In genomic region chr6:109480993-109481480, GRCh38 we compare ENCODE assay signal across 11 cellular contexts. TPM values are rescaled to one million over a fixed set of nuclear protein-coding genes. Genes with fewer than 3 reads are reported as not detected.
A peak's percentile ranks its signal among the peaks of the same experiment; 100 is the strongest.
DNase-seq lines count a peak whose midpoint lies in the region; ATAC-seq and TF ChIP-seq lines count a peak whose summit lies in the region.
"Had no signal": no experiment of that assay in that cellular context is flagged by ENCODE, and none has a peak within 500 bp of the region (broad histone marks: within the 10 kb centered on the region; RNA-seq: fewer than 3 reads in every experiment).

No MANE protein-coding gene starts in this region.

- peak overlapping the region; percentile 66 to 97 (median 88) for H3K4me2 ChIP-seq in BLaER1 treated with 17β-estradiol and CSF1 and Interleukin-3, amounts not matched to agents 10 nM and 100 nM

- no peaks in the 10 kb centered on the region for H3K9me3 Mint-ChIP-seq in activated naive CD8-positive, alpha-beta T cell treated with anti-CD3 and anti-CD28 coated beads for 36 hours
- no peaks in the 10 kb centered on the region for H3K9me3 Mint-ChIP-seq in memory B cell

- intact Hi-C loops in adrenal gland (cut with DNase I) = no loop called here

- TF ChIP-seq CTCF in HFF-Myc (IDR thresholded peaks at IDR 0.05; ENCODE audit: low read depth, low read length, missing control alignments) (no peak), adrenal gland (IDR thresholded peaks at IDR 0.05) (no peak)

- DNase-seq in HFF-Myc (ENCODE audit: extremely low read depth, low read depth) = no peak
- DNase-seq in activated naive CD8-positive, alpha-beta T cell treated with anti-CD3 and anti-CD28 coated beads for 36 hours = no peak
- DNase-seq in memory B cell (ENCODE audit: low spot score in 2 of 2) = no peak
- no peak for DNase-seq in NCI-H2081 (lab: John Stamatoyannopoulos, UW)
- DNase-seq in NK-92 treated with Interleukin-12 subunit alpha and Interleukin-12 subunit beta, amount 100 ng/mL, for 24 hours (lab: John Stamatoyannopoulos, UW) = no peak
- no peak for DNase-seq in NCI-H446 (lab: John Stamatoyannopoulos, UW)
- DNase-seq in adrenal gland = no peak
- DNase-seq: NCI-H1092 treated with DMSO at 0.1 percent for 48 hours; stimulated activated CD4-positive, alpha-beta T cell treated with anti-CD3 and anti-CD28 coated beads, Interleukin-4, amount 100 ng/mL, for 1 hour; tibial artery had no signal

- peaks cover 19 to 60% (median 52%) of the 10 kb centered on the region in 11 experiments; a peak in 21 of 22 replicates for H4K20me1 ChIP-seq in BLaER1 treated with 17β-estradiol and CSF1 and Interleukin-3, amounts not matched to agents 10 nM and 100 nM

- H3K4me3 ChIP-seq in BLaER1 treated with 17β-estradiol and CSF1 and Interleukin-3, amounts not matched to agents 10 nM and 100 nM = peak overlapping the region in 9 of 10 experiments; percentile 17 to 98 (median 95); a peak in 16 of 20 replicates
- peak overlapping the region; percentile 32 for H3K4me3 ChIP-seq in HFF-Myc (replicated peaks; ENCODE audit: low read depth, low read length)
- H3K4me3 ChIP-seq in adrenal gland = no peak overlapping the region

- H3K4me1 Mint-ChIP-seq in activated naive CD8-positive, alpha-beta T cell treated with anti-CD3 and anti-CD28 coated beads for 36 hours = peaks cover 55% of the 10 kb centered on the region
- peaks cover 46% of the 10 kb centered on the region for H3K4me1 Mint-ChIP-seq in memory B cell

- H3K27ac ChIP-seq in BLaER1 treated with 17β-estradiol and CSF1 and Interleukin-3, amounts not matched to agents 10 nM and 100 nM = peak overlapping the region in 6 of 11 experiments; percentile 96 to 99 (median 98); a peak in 11 of 22 replicates
- no peak overlapping the region for H3K27ac ChIP-seq in adrenal gland
- H3K27ac ChIP-seq: tibial artery had no signal

- H3K4me3 Mint-ChIP-seq in activated naive CD8-positive, alpha-beta T cell treated with anti-CD3 and anti-CD28 coated beads for 36 hours = peak overlapping the region; percentile 94
- H3K4me3 Mint-ChIP-seq in memory B cell = peak overlapping the region; percentile 97

- no peak for ATAC-seq in memory B cell (ENCODE audit: low read depth)

- H3K27me3 Mint-ChIP-seq in activated naive CD8-positive, alpha-beta T cell treated with anti-CD3 and anti-CD28 coated beads for 36 hours = no peaks in the 10 kb centered on the region
- H3K27me3 Mint-ChIP-seq in memory B cell = no peaks in the 10 kb centered on the region

- peaks cover 52 to 69% (median 65%) of the 10 kb centered on the region in 10 experiments for H3K4me1 ChIP-seq in BLaER1 treated with 17β-estradiol and CSF1 and Interleukin-3, amounts not matched to agents 10 nM and 100 nM
- H3K4me1 ChIP-seq in adrenal gland (replicated peaks in 1 of 2) = peaks cover 12 to 47% of the 10 kb centered on the region in 2 donors

- peaks cover 58% of the 10 kb centered on the region for H3K36me3 Mint-ChIP-seq in activated naive CD8-positive, alpha-beta T cell treated with anti-CD3 and anti-CD28 coated beads for 36 hours
- peaks cover 24% of the 10 kb centered on the region for H3K36me3 Mint-ChIP-seq in memory B cell

- no peak for TF ChIP-seq POLR2A in adrenal gland (IDR thresholded peaks at IDR 0.05)

- H3K27me3 ChIP-seq in BLaER1 treated with 17β-estradiol and CSF1 and Interleukin-3, amounts not matched to agents 10 nM and 100 nM = 0 out of 22 replicates have a peak, but pooled peaks cover 0 to 2% (median 0%) of the 10 kb centered on the region in 11 experiments
- H3K27me3 ChIP-seq in adrenal gland = no peaks in the 10 kb centered on the region
- H3K27me3 ChIP-seq: tibial artery had no signal

- WGBS in adrenal gland, 4 donors = 96 to 99% (median 97%) methylated on average over 7 of the region's 7 CpGs

- H3K36me3 ChIP-seq in BLaER1 treated with 17β-estradiol and CSF1 and Interleukin-3, amounts not matched to agents 10 nM and 100 nM = peaks cover 38 to 59% (median 57%) of the 10 kb centered on the region in 11 experiments
- peaks cover 0 to 15% of the 10 kb centered on the region in 2 donors for H3K36me3 ChIP-seq in adrenal gland (replicated peaks in 1 of 2)

- H3K9me3 ChIP-seq in BLaER1 treated with 17β-estradiol and CSF1 and Interleukin-3, amounts not matched to agents 10 nM and 100 nM (replicated peaks in 1 of 11) = peaks cover 0 to 4% (median 0%) of the 10 kb centered on the region in 11 experiments; a peak in 4 of 22 replicates
- no peaks in the 10 kb centered on the region for H3K9me3 ChIP-seq in adrenal gland (replicated peaks in 1 of 3)
- H3K9me3 ChIP-seq: tibial artery had no signal

- peak overlapping the region in 6 of 11 experiments; percentile 10 to 99 (median 98); a peak in 9 of 22 replicates for H3K9ac ChIP-seq in BLaER1 treated with 17β-estradiol and CSF1 and Interleukin-3, amounts not matched to agents 10 nM and 100 nM

- H3K27ac Mint-ChIP-seq in activated naive CD8-positive, alpha-beta T cell treated with anti-CD3 and anti-CD28 coated beads for 36 hours = peak overlapping the region; percentile 90
- peak overlapping the region; percentile 95 for H3K27ac Mint-ChIP-seq in memory B cell

RNA-seq across cellular contexts. Expression of gene ZBTB24, which starts 2.0 kb away (rescaled TPM):
- 10 to 100 TPM; 16.1 to 16.5 TPM for total RNA-seq in activated naive CD8-positive, alpha-beta T cell treated with anti-CD3 and anti-CD28 coated beads for 36 hours
- 10 to 100 TPM in 1 of 8 donors, 1 to 10 TPM in 7; 4.5 to 14.4 (median 6.6) TPM for total RNA-seq in adrenal gland
- 1 to 10 TPM; 2.2 to 7.0 (median 4.0) TPM for polyA plus RNA-seq in adrenal gland

RNA-seq across cellular contexts. Expression of gene MICAL1, which starts 25.5 kb away (rescaled TPM):
- 10 to 100 TPM; 21.2 to 23.5 TPM for total RNA-seq in activated naive CD8-positive, alpha-beta T cell treated with anti-CD3 and anti-CD28 coated beads for 36 hours
- total RNA-seq in adrenal gland = 10 to 100 TPM in 4 of 8 donors, 1 to 10 TPM in 4; 3.8 to 16.7 (median 10.4) TPM
- polyA plus RNA-seq in adrenal gland = 10 to 100 TPM in 2 of 3 donors, 1 to 10 TPM in 1; 3.7 to 99.9 (median 35.2) TPM

RNA-seq across cellular contexts. Expression of gene SMPD2, which starts 40.5 kb away (rescaled TPM):
- total RNA-seq in activated naive CD8-positive, alpha-beta T cell treated with anti-CD3 and anti-CD28 coated beads for 36 hours = 1 to 10 TPM; 7.0 to 7.9 TPM
- 10 to 100 TPM in 5 of 8 donors, 1 to 10 TPM in 3; 6.4 to 17.3 (median 10.4) TPM for total RNA-seq in adrenal gland
- polyA plus RNA-seq in adrenal gland = 10 to 100 TPM in 2 of 3 donors, 1 to 10 TPM in 1; 6.6 to 17.5 (median 15.9) TPM

RNA-seq across cellular contexts. Expression of gene PPIL6, which starts 40.6 kb away (rescaled TPM):
- total RNA-seq in activated naive CD8-positive, alpha-beta T cell treated with anti-CD3 and anti-CD28 coated beads for 36 hours = under 1 TPM; 0.60 to 0.64 TPM
- 1 to 10 TPM in 5 of 8 donors, under 1 TPM in 3; 0.74 to 3.3 (median 1.7) TPM for total RNA-seq in adrenal gland
- polyA plus RNA-seq in adrenal gland = 1 to 10 TPM in 1 of 3 donors, under 1 TPM in 2; 0.48 to 1.8 (median 0.51) TPM

Comparison
In these comparisons a context has a peak if more than half of its experiments do, and no peak if none do; other contexts are left out.
1. H3K27ac ChIP-seq: peak in BLaER1 treated with 17β-estradiol and CSF1 and Interleukin-3, amounts not matched to agents 10 nM and 100 nM (6 of 11); none in adrenal gland (0 of 5).
2. H3K4me3 ChIP-seq: peak in BLaER1 treated with 17β-estradiol and CSF1 and Interleukin-3, amounts not matched to agents 10 nM and 100 nM (9 of 10) and HFF-Myc (single experiment); none in adrenal gland (0 of 4).